8 cellular contexts compared by ENCODE assay signal in genomic region chr3:172107403-172107802, GRCh38.
A peak's percentile ranks its signal among the peaks of the same experiment; 100 is the strongest.
DNase-seq lines count a peak whose midpoint lies in the region; ATAC-seq, FAIRE-seq and TF ChIP-seq lines count a peak whose summit lies in the region.

No MANE protein-coding gene starts in this region.

- no peak for FAIRE-seq in pancreas (lab: Jason Lieb, UNC)

- ATAC-seq in GM18511 (IDR thresholded peaks at IDR 0.05; ENCODE audit: unreplicated experiment) (peak; percentile 90), HG02642 (IDR thresholded peaks at IDR 0.05; ENCODE audit: poor library complexity, unreplicated experiment) (peak; percentile 87), Panc1 (no peak), pancreas (no peak)

- no peak for TF ChIP-seq CTCF in Panc1 (IDR thresholded peaks at IDR 0.05)
- TF ChIP-seq CTCF in pancreas (IDR thresholded peaks at IDR 0.05): no peak

- 71 to 74% methylated on average over 4 of the region's 4 CpGs for WGBS in pancreas, 2 donors

- H3K9me3 ChIP-seq in Panc1 (ENCODE audit: control insufficient read depth, insufficient read depth, low read depth, low read length) (no peaks in the 10 kb centered on the region), pancreas (no peaks in the 10 kb centered on the region)

- H3K4me1 ChIP-seq in Panc1 (ENCODE audit: control insufficient read depth, insufficient read depth, low read length) (peaks cover 58% of the 10 kb centered on the region), pancreas (peaks cover 9 to 40% (median 29%) of the 10 kb centered on the region in 3 donors)

- H3K36me3 ChIP-seq in Panc1 (ENCODE audit: control insufficient read depth, insufficient read depth, low read length): no peaks in the 10 kb centered on the region; the same call in 1 of the 2 replicates
- no peaks in the 10 kb centered on the region for H3K36me3 ChIP-seq in pancreas

- intact Hi-C loops in Panc1 (cut with micrococcal nuclease; ENCODE audit: unreplicated experiment): no loop called here
- intact Hi-C loops in pancreas (cut with DNase I): no loop called here

- CTCF ChIA-PET in Panc1 (lab: Charles Lee): no interaction called here

- POLR2A ChIA-PET in Panc1 (lab: Charles Lee): interaction anchor here (0.6 to 1.2 kb wide), 2 partner anchors 17 to 31 kb away, joined by 3 read pairs; no protein-coding TSS in a partner anchor

- H3K27ac ChIP-seq in Panc1 (ENCODE audit: low read length) (peak overlapping the region; percentile 29; the same call in 1 of the 2 replicates), pancreas (peak overlapping the region in 1 of 4 donors; percentile 21)

- in situ Hi-C loops in Panc1 (cut with HindIII; ENCODE audit: low pct_unique_long_range_greater_than_20kb, low sequenced_read_pairs): no loop called here

- DNase-seq in Panc1 (ENCODE audit: low read depth, low spot score) (no peak), cerebellar cortex (ENCODE audit: low spot score) (no peak), AML-193 (lab: John Stamatoyannopoulos, UW) (no peak), pancreas (no peak)
- peak; percentile 67 for DNase-seq in central memory CD4-positive, alpha-beta T cell
- DNase-seq in stimulated activated CD4-positive, alpha-beta T cell treated with anti-CD3 and anti-CD28 coated beads, TNF-alpha, amount 100 ng/mL, for 48 hours (ENCODE audit: low read depth in 3 of 3): peak; percentile 27 to 55 (median 52)

- TSS peak; percentile 4 for BruUV-seq in Panc1 (replicated peaks; lab: Mats Ljungman, UMichigan)

- H3K27me3 ChIP-seq in Panc1 (ENCODE audit: control insufficient read depth, insufficient read depth, low read length): no peaks in the 10 kb centered on the region
- no peaks in the 10 kb centered on the region for H3K27me3 ChIP-seq in pancreas

- no peak overlapping the region for H3K4me3 ChIP-seq in Panc1 (ENCODE audit: low read depth in 2 of 2, low read length in 2 of 2)
- no peak overlapping the region for H3K4me3 ChIP-seq in pancreas

Comparison
In these comparisons a context has a peak if more than half of its experiments do, and no peak if none do; other contexts are left out.
1. ATAC-seq: peak in GM18511 (single experiment) and HG02642 (single experiment); none in Panc1 (single experiment) and pancreas (0 of 4).
2. DNase-seq: peak in central memory CD4-positive, alpha-beta T cell (single experiment) and stimulated activated CD4-positive, alpha-beta T cell treated with anti-CD3 and anti-CD28 coated beads, TNF-alpha, amount 100 ng/mL, for 48 hours (3 of 3); none in Panc1 (single experiment), cerebellar cortex (single experiment), AML-193 (0 of 2) and pancreas (0 of 6).